Comparison of ENCODE assay signal across 8 cellular contexts in genomic region chr7:104883718-104884452, GRCh38.
A peak's percentile ranks its signal among the peaks of the same experiment; 100 is the strongest.
DNase-seq lines count a peak whose midpoint lies in the region; TF ChIP-seq lines count a peak whose summit lies in the region.

No MANE protein-coding gene starts in this region.

- H3K36me3 ChIP-seq in cardiac muscle cell, result no peaks in the 10 kb centered on the region

- peak; percentile 59 for DNase-seq in GM12864 (ENCODE audit: low read depth)
- peak; percentile 86 for DNase-seq in HFFc6
- peak; percentile 82 for DNase-seq in NAMALWA (ENCODE audit: low spot score)
- peak; percentile 76 for DNase-seq in SKM-1 (lab: John Stamatoyannopoulos, UW; ENCODE audit: unreplicated experiment)
- DNase-seq in activated naive CD8-positive, alpha-beta T cell treated with anti-CD3 and anti-CD28 coated beads for 36 hours, result peak; percentile 72
- peak; percentile 86 to 90 for DNase-seq in cardiac muscle cell (ENCODE audit: low read depth in 1 of 2, low spot score in 1 of 2)
- DNase-seq in posterior vena cava (ENCODE audit: low spot score), result peak; percentile 95
- peak; percentile 86 for DNase-seq in ureter (ENCODE audit: low spot score)

- peaks cover 6% of the 10 kb centered on the region for H3K27me3 Mint-ChIP-seq in HFFc6 (ENCODE audit: insufficient read depth)
- no peaks in the 10 kb centered on the region for H3K27me3 Mint-ChIP-seq in activated naive CD8-positive, alpha-beta T cell treated with anti-CD3 and anti-CD28 coated beads for 36 hours

- intact Hi-C loops in posterior vena cava (cut with DNase I), result no loop called here

- TF ChIP-seq CTCF in GM12864 (IDR thresholded peaks at IDR 0.05; ENCODE audit: low read depth, low read length, missing control alignments) (peak; percentile 97), HFFc6 (IDR thresholded peaks at IDR 0.05) (peak; percentile 96), cardiac muscle cell (IDR thresholded peaks at IDR 0.05; ENCODE audit: low read depth, low read length) (peak; percentile 99)

- no peak overlapping the region for H3K27ac Mint-ChIP-seq in HFFc6
- H3K27ac Mint-ChIP-seq in activated naive CD8-positive, alpha-beta T cell treated with anti-CD3 and anti-CD28 coated beads for 36 hours, result no peak overlapping the region

- H3K9me3 ChIP-seq in cardiac muscle cell (ENCODE audit: low read depth), result no peaks in the 10 kb centered on the region

- H3K36me3 Mint-ChIP-seq in HFFc6 (ENCODE audit: low read depth), result no peaks in the 10 kb centered on the region
- no peaks in the 10 kb centered on the region for H3K36me3 Mint-ChIP-seq in activated naive CD8-positive, alpha-beta T cell treated with anti-CD3 and anti-CD28 coated beads for 36 hours

- H3K4me1 Mint-ChIP-seq in HFFc6 (ENCODE audit: low read depth), result peaks cover 15% of the 10 kb centered on the region
- peaks cover 6% of the 10 kb centered on the region for H3K4me1 Mint-ChIP-seq in activated naive CD8-positive, alpha-beta T cell treated with anti-CD3 and anti-CD28 coated beads for 36 hours

- peaks cover 5% of the 10 kb centered on the region; the same call in 1 of the 2 replicates for H3K9me3 Mint-ChIP-seq in HFFc6
- H3K9me3 Mint-ChIP-seq in activated naive CD8-positive, alpha-beta T cell treated with anti-CD3 and anti-CD28 coated beads for 36 hours, result peaks cover 3% of the 10 kb centered on the region

- no peaks in the 10 kb centered on the region for H3K27me3 ChIP-seq in cardiac muscle cell

- H3K4me1 ChIP-seq in cardiac muscle cell (ENCODE audit: low read depth), result peaks cover 20% of the 10 kb centered on the region

- H3K4me3 Mint-ChIP-seq in HFFc6, result no peak overlapping the region
- H3K4me3 Mint-ChIP-seq in activated naive CD8-positive, alpha-beta T cell treated with anti-CD3 and anti-CD28 coated beads for 36 hours, result no peak overlapping the region

- H3K27ac ChIP-seq in cardiac muscle cell, result peak overlapping the region; percentile 99

- H3K4me3 ChIP-seq in GM12864 (ENCODE audit: low read depth, low read length) (no peak overlapping the region), cardiac muscle cell (no peak overlapping the region)
